Comparison of ENCODE assay signal across 39 cellular contexts in genomic region chrX:39030636-39031035, GRCh38.
"Had no signal": no experiment of that assay in that cellular context is flagged by ENCODE, and none has a peak within 500 bp of the region (broad histone marks: within the 10 kb centered on the region; RNA-seq: fewer than 3 reads in every experiment).

No MANE protein-coding gene starts in this region.

- H3K4me3 Mint-ChIP-seq: activated naive CD4-positive, alpha-beta T cell treated with anti-CD3 and anti-CD28 coated beads for 36 hours; activated naive CD4-positive, alpha-beta T cell treated with anti-CD3 and anti-CD28 coated beads, Interleukin-2, amount 10 ng/mL, durations not matched to agents 7 days and 5 days; activated naive CD4-positive, alpha-beta T cell treated with anti-CD3 and anti-CD28 coated beads, Interleukin-2, amount 50 U/mL, for 24 hours; activated naive CD8-positive, alpha-beta T cell; activated naive CD8-positive, alpha-beta T cell treated with anti-CD3 and anti-CD28 coated beads for 36 hours; activated naive CD8-positive, alpha-beta T cell treated with anti-CD3 and anti-CD28 coated beads, Interleukin-2, amount 10 ng/mL, durations not matched to agents 7 days and 5 days; activated naive CD8-positive, alpha-beta T cell treated with anti-CD3 and anti-CD28 coated beads, Interleukin-2, amount 50 U/mL, for 24 hours; activated T-cell treated with anti-CD3 and anti-CD28 coated beads, Interleukin-2, amount 50 U/mL, for 24 hours; activated T-cell treated with anti-CD3 and anti-CD28 coated beads, Interleukin-2, amount 50 U/mL, for 4 hours; activated T-cell treated with anti-CD3 and anti-CD28 coated beads, Interleukin-2, amount 50 U/mL, for 72 hours; activated T-helper 1 cell treated with anti-CD3 and anti-CD28 coated beads, Interleukin-12 subunit alpha, Interleukin-12 subunit beta, Interleukin-2, Interleukin-4 antibody, amounts not matched to agents 30 ng/mL and 10 ng/mL and 1 ng/mL, durations not matched to agents 14 hours and 24 hours and 36 hours; activated T-helper 17 cell treated with anti-CD3 and anti-CD28 coated beads, Interleukin-2, amount 50 U/mL, for 72 hours; brain; central memory CD8-positive, alpha-beta T cell had no signal

- H3K4me1 ChIP-seq: adrenal gland, ascending aorta, body of pancreas, breast epithelium had no signal

- H3K36me3 Mint-ChIP-seq: activated naive CD4-positive, alpha-beta T cell treated with anti-CD3 and anti-CD28 coated beads, Interleukin-2, amount 10 ng/mL, durations not matched to agents 7 days and 5 days had no signal

- H3K4me1 Mint-ChIP-seq: activated naive CD4-positive, alpha-beta T cell treated with anti-CD3 and anti-CD28 coated beads, Interleukin-2, amount 10 ng/mL, durations not matched to agents 7 days and 5 days; activated naive CD4-positive, alpha-beta T cell treated with anti-CD3 and anti-CD28 coated beads, Interleukin-2, amount 50 U/mL, for 24 hours; activated naive CD8-positive, alpha-beta T cell treated with anti-CD3 and anti-CD28 coated beads for 36 hours; activated naive CD8-positive, alpha-beta T cell treated with anti-CD3 and anti-CD28 coated beads, Interleukin-2, amount 10 ng/mL, durations not matched to agents 7 days and 5 days; activated naive CD8-positive, alpha-beta T cell treated with anti-CD3 and anti-CD28 coated beads, Interleukin-2, amount 50 U/mL, for 24 hours; activated T-helper 17 cell treated with anti-CD3 and anti-CD28 coated beads, Interleukin-2, amount 50 U/mL, for 72 hours; brain; central memory CD8-positive, alpha-beta T cell had no signal

- H3K9me3 ChIP-seq: body of pancreas had no signal

- H3K9me3 Mint-ChIP-seq: activated naive CD4-positive, alpha-beta T cell treated with anti-CD3 and anti-CD28 coated beads, Interleukin-2, amount 50 U/mL, for 24 hours; activated T-helper 17 cell treated with anti-CD3 and anti-CD28 coated beads, Interleukin-2, amount 50 U/mL, for 72 hours had no signal

- H3K27me3 Mint-ChIP-seq: activated naive CD4-positive, alpha-beta T cell treated with anti-CD3 and anti-CD28 coated beads, Interleukin-2, amount 10 ng/mL, durations not matched to agents 7 days and 5 days; activated naive CD4-positive, alpha-beta T cell treated with anti-CD3 and anti-CD28 coated beads, Interleukin-2, amount 50 U/mL, for 24 hours; activated naive CD8-positive, alpha-beta T cell; activated naive CD8-positive, alpha-beta T cell treated with anti-CD3 and anti-CD28 coated beads for 36 hours; activated naive CD8-positive, alpha-beta T cell treated with anti-CD3 and anti-CD28 coated beads, Interleukin-2, amount 10 ng/mL, durations not matched to agents 7 days and 5 days; activated naive CD8-positive, alpha-beta T cell treated with anti-CD3 and anti-CD28 coated beads, Interleukin-2, amount 50 U/mL, for 24 hours; activated T-helper 17 cell treated with anti-CD3 and anti-CD28 coated beads, Interleukin-2, amount 50 U/mL, for 72 hours had no signal

- H3K27ac Mint-ChIP-seq: activated naive CD4-positive, alpha-beta T cell treated with anti-CD3 and anti-CD28 coated beads for 36 hours; activated naive CD4-positive, alpha-beta T cell treated with anti-CD3 and anti-CD28 coated beads, Interleukin-2, amount 10 ng/mL, durations not matched to agents 7 days and 5 days; activated naive CD4-positive, alpha-beta T cell treated with anti-CD3 and anti-CD28 coated beads, Interleukin-2, amount 50 U/mL, for 24 hours; activated naive CD4-positive, alpha-beta T cell treated with anti-CD3 and anti-CD28 coated beads, Interleukin-2, amount 50 U/mL, for 72 hours; activated naive CD8-positive, alpha-beta T cell; activated naive CD8-positive, alpha-beta T cell treated with anti-CD3 and anti-CD28 coated beads for 36 hours; activated naive CD8-positive, alpha-beta T cell treated with anti-CD3 and anti-CD28 coated beads, Interleukin-2, amount 10 ng/mL, durations not matched to agents 7 days and 5 days; activated naive CD8-positive, alpha-beta T cell treated with anti-CD3 and anti-CD28 coated beads, Interleukin-2, amount 50 U/mL, for 24 hours; activated T-cell treated with anti-CD3 and anti-CD28 coated beads, Interleukin-2, amount 50 U/mL, for 24 hours; activated T-cell treated with anti-CD3 and anti-CD28 coated beads, Interleukin-2, amount 50 U/mL, for 72 hours; activated T-helper 1 cell treated with anti-CD3 and anti-CD28 coated beads, Interleukin-12 subunit alpha, Interleukin-12 subunit beta, Interleukin-2, Interleukin-4 antibody, amounts not matched to agents 30 ng/mL and 10 ng/mL and 1 ng/mL, durations not matched to agents 14 hours and 24 hours and 36 hours; activated T-helper 17 cell treated with anti-CD3 and anti-CD28 coated beads, Interleukin-2, amount 50 U/mL, for 72 hours; activated T-helper 2 cell treated with anti-CD3 and anti-CD28 coated beads, Interferon-gamma antibody, Interleukin-2, Interleukin-4, amounts not matched to agents 10 μg/mL and 5 μg/mL and 100 μg/mL, durations not matched to agents 14 hours and 24 hours and 36 hours; brain had no signal

- FAIRE-seq: bronchial epithelial cell had no signal

- H3K27me3 ChIP-seq: adrenal gland, ascending aorta, body of pancreas, brain microvascular endothelial cell, cardiac muscle cell had no signal

- ATAC-seq: activated naive CD4-positive, alpha-beta T cell treated with anti-CD3 and anti-CD28 coated beads, Interleukin-2, amount 50 U/mL, for 72 hours; activated naive CD8-positive, alpha-beta T cell treated with anti-CD3 and anti-CD28 coated beads, Interleukin-2, amount 50 U/mL, for 24 hours; activated T-cell treated with anti-CD3 and anti-CD28 coated beads, Interleukin-2, amount 50 U/mL, for 4 hours; activated T-cell treated with anti-CD3 and anti-CD28 coated beads, Interleukin-2, amount 50 U/mL, for 72 hours; activated T-helper 17 cell treated with anti-CD3 and anti-CD28 coated beads, Interleukin-2, amount 50 U/mL, for 72 hours; body of pancreas had no signal

- DNase-seq: activated effector memory CD4-positive, alpha-beta T cell treated with anti-CD3 and anti-CD28 coated beads, Interleukin-2, amount 50 U/mL, for 16 hours; activated effector memory CD4-positive, alpha-beta T cell treated with Interleukin-2 at 50 U/mL for 16 hours; activated gamma-delta T cell; activated gamma-delta T cell treated with Interleukin-2 at 50 U/mL for 16 hours; activated naive CD4-positive, alpha-beta T cell; activated naive CD4-positive, alpha-beta T cell treated with anti-CD3 and anti-CD28 coated beads for 36 hours; activated naive CD4-positive, alpha-beta T cell treated with anti-CD3 and anti-CD28 coated beads, Interleukin-2, amount 10 ng/mL, durations not matched to agents 7 days and 5 days; activated naive CD4-positive, alpha-beta T cell treated with anti-CD3 and anti-CD28 coated beads, Interleukin-2, amount 50 U/mL, for 16 hours; activated naive CD4-positive, alpha-beta T cell treated with Interleukin-2 at 50 U/mL for 16 hours; activated naive CD8-positive, alpha-beta T cell treated with anti-CD3 and anti-CD28 coated beads for 36 hours; activated naive CD8-positive, alpha-beta T cell treated with anti-CD3 and anti-CD28 coated beads, Interleukin-2, amount 10 ng/mL, durations not matched to agents 7 days and 5 days; activated naive CD8-positive, alpha-beta T cell treated with anti-CD3 and anti-CD28 coated beads, Interleukin-2, amount 50 U/mL, for 24 hours; activated T-cell treated with anti-CD3 and anti-CD28 coated beads, Interleukin-2, amount 50 U/mL, for 1 hour; activated T-cell treated with anti-CD3 and anti-CD28 coated beads, Interleukin-2, amount 50 U/mL, for 24 hours; activated T-cell treated with anti-CD3 and anti-CD28 coated beads, Interleukin-2, amount 50 U/mL, for 4 hours; activated T-cell treated with anti-CD3 and anti-CD28 coated beads, Interleukin-2, amount 50 U/mL, for 48 hours; activated T-cell treated with anti-CD3 and anti-CD28 coated beads, Interleukin-2, amount 50 U/mL, for 72 hours; adrenal gland; amniotic stem cell; amygdala; anterior cingulate cortex; aorta; body of pancreas; brain microvascular endothelial cell; caudate nucleus; central memory CD4-positive, alpha-beta T cell; cerebellar nuclear complex had no signal

- H3K36me3 ChIP-seq: adrenal gland, ascending aorta, brain microvascular endothelial cell, breast epithelium, cardiac muscle cell had no signal

- H3K27ac ChIP-seq: adrenal gland, ascending aorta, body of pancreas, brain microvascular endothelial cell, breast epithelium, cardiac muscle cell had no signal

- H3K4me3 ChIP-seq: adrenal gland, ascending aorta, body of pancreas, breast epithelium, cardiac muscle cell had no signal
